In the genomic region with DNA sequence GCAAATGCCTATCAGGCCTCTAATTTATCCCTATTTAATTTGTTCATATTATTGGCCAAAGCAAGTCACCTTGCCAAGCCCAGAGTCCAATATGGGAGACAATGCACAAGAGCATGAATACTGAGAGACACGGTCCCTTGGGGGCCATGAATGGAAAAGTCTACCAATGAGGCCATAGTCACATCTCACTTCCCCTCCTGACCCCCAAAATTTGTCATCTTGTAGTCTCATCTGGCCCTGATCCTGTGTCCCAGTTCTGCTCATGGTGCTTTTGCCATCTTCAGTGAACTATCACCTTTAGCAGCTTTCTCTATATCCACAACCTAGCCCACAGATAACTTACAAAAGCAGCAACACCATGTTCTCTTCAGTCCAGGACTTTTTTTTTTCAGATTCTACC, we compare ENCODE assay signal across 19 cellular contexts.
"Had no signal": no experiment of that assay in that cellular context is flagged by ENCODE, and none has a peak within 500 bp of the region (broad histone marks: within the 10 kb centered on the region; RNA-seq: fewer than 3 reads in every experiment).

No MANE protein-coding gene starts in this region.

- ATAC-seq: heart right ventricle, natural killer cell, sciatic nerve had no signal

- H3K4me1 Mint-ChIP-seq: natural killer cell, neural crest cell had no signal

- DNase-seq: dorsolateral prefrontal cortex; effector CD8-positive, alpha-beta T cell; heart right ventricle; hypothalamus; kidney glomerular epithelial cell; natural killer cell; posterior cingulate gyrus; spleen; stimulated activated CD4-positive, alpha-beta T cell treated with anti-CD3 and anti-CD28 coated beads, Interleukin-15, amount 100 ng/mL, for 24 hours; stimulated activated CD4-positive, alpha-beta T cell treated with anti-CD3 and anti-CD28 coated beads, Interleukin-1b, Interleukin-23, amount 100 ng/mL, for 48 hours; stimulated activated CD4-positive, alpha-beta T cell treated with anti-CD3 and anti-CD28 coated beads, Interleukin-4, amount 100 ng/mL, for 24 hours; stimulated activated naive CD4-positive, alpha-beta T cell; stomach; substantia nigra; trophoblast cell had no signal

- H3K4me3 Mint-ChIP-seq: natural killer cell, neural crest cell had no signal

- H3K36me3 Mint-ChIP-seq: natural killer cell had no signal

- FAIRE-seq: frontal cortex, islet of Langerhans had no signal

- H3K9me3 Mint-ChIP-seq: natural killer cell, neural crest cell had no signal

- H3K27ac Mint-ChIP-seq: natural killer cell had no signal
